8 cellular contexts compared by ENCODE assay signal in genomic region chr9:133459476-133460404, GRCh38. TPM values are rescaled to one million over a fixed set of nuclear protein-coding genes. Genes with fewer than 3 reads are reported as not detected.
DNase-seq lines count a peak whose midpoint lies in the region; ATAC-seq and TF ChIP-seq lines count a peak whose summit lies in the region.

Gene CACFD1 (plus strand): TSS chr9:133459978. CDS start chr9:133460067, 89 bp downstream.

- H3K36me3 Mint-ChIP-seq in activated CD4-positive, alpha-beta T cell treated with anti-CD3 and anti-CD28 coated beads for 36 hours (ENCODE audit: low read depth): no peaks in the 10 kb centered on the region

- intact Hi-C loops in activated CD4-positive, alpha-beta T cell treated with anti-CD3 and anti-CD28 coated beads for 36 hours (cut with DNase I, micrococcal nuclease): loop anchor here (1.0 to 5.0 kb wide), 13 partner anchors 20 to 608 kb away; partner anchors contain the start of genes REXO4 (in 2 of the 2), BRD3 (in 1 of the 2), BRD3OS (in 1 of the 2) and MED22 (in 1 of the 2)

- H3K27me3 Mint-ChIP-seq in activated CD4-positive, alpha-beta T cell treated with anti-CD3 and anti-CD28 coated beads for 36 hours: no peaks in the 10 kb centered on the region

- no peaks in the 10 kb centered on the region for H3K4me1 Mint-ChIP-seq in activated CD4-positive, alpha-beta T cell treated with anti-CD3 and anti-CD28 coated beads for 36 hours

- POLR2A ChIA-PET in activated CD4-positive, alpha-beta T cell treated with anti-CD3 and anti-CD28 coated beads for 36 hours (lab: Charles Lee): interaction anchor here (0.8 to 1.5 kb wide), 3 partner anchors 19 to 429 kb away, joined by 3 to 5 read pairs (median 3); partner anchors contain the start of gene GTF3C5

- H3K9me3 Mint-ChIP-seq in activated CD4-positive, alpha-beta T cell treated with anti-CD3 and anti-CD28 coated beads for 36 hours (ENCODE audit: low read depth): no peaks in the 10 kb centered on the region

- CTCF ChIA-PET in activated CD4-positive, alpha-beta T cell treated with anti-CD3 and anti-CD28 coated beads for 36 hours (lab: Charles Lee): interaction anchor here (0.6 to 1.4 kb wide), 5 partner anchors 27 to 1749 kb away, joined by 3 to 6 read pairs (median 4); no protein-coding TSS in a partner anchor

- TF ChIP-seq CTCF in AG10803 (conservative IDR thresholded peaks at IDR 0.05; ENCODE audit: low read length) (no peak), choroid plexus epithelial cell (conservative IDR thresholded peaks at IDR 0.05; ENCODE audit: low read depth, low read length) (no peak)

- DNase-seq in AG10803 (ENCODE audit: low read depth) (peak; percentile 83), NCI-H460 (ENCODE audit: extremely low read depth, low read depth) (peak; percentile 92), choroid plexus epithelial cell (ENCODE audit: low read depth) (peak; percentile 93), kidney tubule cell (ENCODE audit: low spot score) (peak; percentile 96)
- DNase-seq in activated CD4-positive, alpha-beta T cell treated with anti-CD3 and anti-CD28 coated beads for 36 hours: peak; percentile 96
- DNase-seq in stimulated activated CD4-positive, alpha-beta T cell treated with anti-CD3 and anti-CD28 coated beads, Interleukin-15, amount 100 ng/mL, for 48 hours (ENCODE audit: low read depth in 2 of 2): peak; percentile 84 to 90

- TF ChIP-seq POLR2A in GM19099 (IDR thresholded peaks at IDR 0.05; ENCODE audit: extremely low read depth, insufficient read length, low read depth): peak; percentile 62

- ATAC-seq in HG03378 (IDR thresholded peaks at IDR 0.05; ENCODE audit: unreplicated experiment): peak; percentile 62
- ATAC-seq in activated CD4-positive, alpha-beta T cell treated with anti-CD3 and anti-CD28 coated beads for 36 hours: peak; percentile 88

- H3K4me3 Mint-ChIP-seq in activated CD4-positive, alpha-beta T cell treated with anti-CD3 and anti-CD28 coated beads for 36 hours: peak within 1 kb of the TSS; percentile 74

- peak within 1 kb of the TSS; percentile 42 for H3K27ac Mint-ChIP-seq in activated CD4-positive, alpha-beta T cell treated with anti-CD3 and anti-CD28 coated beads for 36 hours

- peak within 1 kb of the TSS; percentile 80 for H3K4me3 ChIP-seq in AG10803 (ENCODE audit: low read length)
- peak within 1 kb of the TSS; percentile 94 for H3K4me3 ChIP-seq in choroid plexus epithelial cell (ENCODE audit: low read depth, low read length)

RNA-seq across cellular contexts. Expression of gene CACFD1, which starts in this region (rescaled TPM):
- total RNA-seq in NCI-H460 (2014; rRNA removed; shearing (Covaris generic)): 2.7 and 4.1 TPM in 2 replicates
- 0.65 and 1.5 TPM in 2 replicates for polyA plus RNA-seq in NCI-H460 (2014; cell fraction: nucleus; rRNA removed)
- under 1 TPM; 0.87 to 0.90 TPM for total RNA-seq in activated CD4-positive, alpha-beta T cell treated with anti-CD3 and anti-CD28 coated beads for 36 hours

Comparison
In these comparisons a context has a peak if more than half of its experiments do, and no peak if none do; other contexts are left out.
1. Peak in every context shown above with its lines: DNase-seq, ATAC-seq and H3K4me3 ChIP-seq.
2. Peak in DNase-seq and ATAC-seq in activated CD4-positive, alpha-beta T cell treated with anti-CD3 and anti-CD28 coated beads for 36 hours; RNA of the gene not detected or under 1 TPM.